ENCODE assay signal across 16 cellular contexts in the genomic region with DNA sequence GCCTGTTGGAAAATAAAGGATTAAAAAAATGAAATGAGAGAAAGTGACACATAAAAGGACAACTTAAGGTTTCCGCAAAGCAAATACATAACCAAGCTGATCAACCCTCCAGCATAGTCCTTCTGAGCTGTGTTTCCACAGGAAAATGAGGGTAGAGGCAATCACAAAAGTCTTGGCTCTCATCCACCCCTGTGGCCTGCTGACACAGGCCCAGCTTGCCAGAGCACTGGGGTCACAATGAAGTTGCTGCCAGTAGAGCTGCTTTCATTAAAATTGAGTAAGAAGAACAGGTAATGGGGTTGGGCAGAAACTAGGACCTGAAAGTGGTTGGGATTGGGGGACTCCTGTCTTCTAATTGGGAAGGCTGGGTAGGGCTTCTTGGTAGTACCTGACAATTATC.
A peak's percentile ranks its signal among the peaks of the same experiment; 100 is the strongest.
DNase-seq lines count a peak whose midpoint lies in the region; ATAC-seq lines count a peak whose summit lies in the region.
"Had no signal": no experiment of that assay in that cellular context is flagged by ENCODE, and none has a peak within 500 bp of the region (broad histone marks: within the 10 kb centered on the region; RNA-seq: fewer than 3 reads in every experiment).

No MANE protein-coding gene starts in this region.

- H3K9me3 ChIP-seq in duodenal mucosa (ENCODE audit: control insufficient read depth in 1 of 2, low read length in 2 of 2) = no peaks in the 10 kb centered on the region
- H3K9me3 ChIP-seq: mucosa of descending colon had no signal

- H3K4me1 ChIP-seq in duodenal mucosa (ENCODE audit: control insufficient read depth in 1 of 2, insufficient read depth in 2 of 2, low read length in 2 of 2) (no peaks in the 10 kb centered on the region), rectal smooth muscle tissue (ENCODE audit: control insufficient read depth, insufficient read depth, low read length) (peaks cover 56% of the 10 kb centered on the region)

- ATAC-seq in GM18502 (IDR thresholded peaks at IDR 0.05; ENCODE audit: poor library complexity, unreplicated experiment) = no peak
- ATAC-seq: mucosa of descending colon, T-helper 17 cell had no signal

- H3K27me3 ChIP-seq in duodenal mucosa (ENCODE audit: control insufficient read depth in 1 of 2, insufficient read depth in 2 of 2, low read length in 2 of 2) = no peaks in the 10 kb centered on the region
- no peaks in the 10 kb centered on the region for H3K27me3 ChIP-seq in rectal smooth muscle tissue (ENCODE audit: control insufficient read depth, insufficient read depth, low read length)

- H3K9ac ChIP-seq in duodenal mucosa (ENCODE audit: low read depth in 1 of 2, low read length in 2 of 2) = no peak overlapping the region
- no peak overlapping the region for H3K9ac ChIP-seq in rectal smooth muscle tissue (ENCODE audit: low read length)
- H3K9ac ChIP-seq: GM23248 had no signal

- H3K27ac ChIP-seq in duodenal mucosa (ENCODE audit: low read depth, low read length) (peak overlapping the region; percentile 5), rectal smooth muscle tissue (ENCODE audit: low read depth, low read length) (peak overlapping the region; percentile 27)
- H3K27ac ChIP-seq: GM23248 had no signal

- H3K36me3 ChIP-seq in duodenal mucosa (ENCODE audit: control insufficient read depth in 1 of 2, insufficient read depth in 2 of 2, low read length in 2 of 2) (no peaks in the 10 kb centered on the region), rectal smooth muscle tissue (ENCODE audit: control insufficient read depth, insufficient read depth, low read length) (no peaks in the 10 kb centered on the region)

- H3K4me3 ChIP-seq in duodenal mucosa (ENCODE audit: low read depth in 1 of 2, low read length in 2 of 2) = no peak overlapping the region
- no peak overlapping the region for H3K4me3 ChIP-seq in rectal smooth muscle tissue (ENCODE audit: low read length)
- H3K4me3 ChIP-seq: GM23248, mucosa of descending colon had no signal

- DNase-seq in COR-L47 (lab: John Stamatoyannopoulos, UW) (peak; percentile 15), M059J (ENCODE audit: low read depth) (peak; percentile 9), C1 segment of cervical spinal cord (lab: John Stamatoyannopoulos, UW) (no peak)
- no peak for DNase-seq in stimulated activated CD4-positive, alpha-beta T cell treated with anti-CD3 and anti-CD28 coated beads, Interleukin-12 subunit alpha, Interleukin-12 subunit beta, amount 100 ng/mL, for 4 hours
- DNase-seq in effector CD4-positive, alpha-beta T cell = no peak
- DNase-seq: activated CD4-positive, CD25-positive, alpha-beta regulatory T cell; DND-41; GM23248; kidney glomerular epithelial cell; mucosa of descending colon; SHP77; stimulated activated naive CD4-positive, alpha-beta T cell treated with Interleukin-2 at 50 U/mL for 16 hours; T-helper 17 cell had no signal

Comparison
In these comparisons a context has a peak if more than half of its experiments do, and no peak if none do; other contexts are left out.
1. DNase-seq: peak in COR-L47 (single experiment) and M059J (single experiment); none in stimulated activated CD4-positive, alpha-beta T cell treated with anti-CD3 and anti-CD28 coated beads, Interleukin-12 subunit alpha, Interleukin-12 subunit beta, amount 100 ng/mL, for 4 hours (single experiment), C1 segment of cervical spinal cord (0 of 14) and effector CD4-positive, alpha-beta T cell (single experiment).